Comparison of ENCODE assay signal across 8 cellular contexts in the genomic region with DNA sequence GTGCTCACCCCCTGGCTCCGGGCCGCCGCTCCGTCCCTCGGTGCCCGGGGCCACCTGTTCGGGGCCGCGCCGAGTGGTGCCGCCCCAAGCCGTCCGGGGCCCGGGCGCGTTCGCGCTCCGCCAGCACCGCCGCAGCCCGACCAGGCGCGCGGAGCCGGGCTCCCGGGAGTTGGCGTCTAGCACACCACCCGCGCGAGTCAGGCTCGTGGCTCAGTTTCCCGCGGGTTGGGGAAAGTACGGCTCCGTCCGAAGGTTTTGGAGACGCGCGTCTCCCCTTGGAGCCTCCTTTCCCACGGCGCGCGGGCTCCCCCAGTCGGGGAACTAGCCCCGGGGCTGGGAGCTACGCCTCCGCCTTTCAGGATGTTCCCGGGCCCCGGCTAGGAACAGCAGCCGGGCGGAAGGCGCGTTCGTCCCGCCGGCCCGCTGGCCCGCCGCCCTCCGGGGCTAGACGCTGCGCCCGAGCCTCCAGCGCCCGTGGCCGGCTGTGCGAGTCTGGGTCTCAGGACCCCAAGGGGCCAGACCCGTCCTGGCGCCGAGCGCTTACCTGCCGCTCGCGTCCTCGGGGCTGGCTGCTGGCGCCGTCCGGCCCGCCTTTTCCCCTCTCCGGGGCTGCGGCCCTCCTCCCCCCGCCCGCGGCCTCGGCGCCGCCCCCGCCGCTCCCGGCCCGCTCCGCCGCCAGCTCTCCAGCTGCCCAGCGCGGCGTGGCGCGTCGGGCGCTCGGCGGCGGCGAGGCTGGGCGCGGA.
DNase-seq lines count a peak whose midpoint lies in the region; ATAC-seq lines count a peak whose summit lies in the region.

A gene with protein sequence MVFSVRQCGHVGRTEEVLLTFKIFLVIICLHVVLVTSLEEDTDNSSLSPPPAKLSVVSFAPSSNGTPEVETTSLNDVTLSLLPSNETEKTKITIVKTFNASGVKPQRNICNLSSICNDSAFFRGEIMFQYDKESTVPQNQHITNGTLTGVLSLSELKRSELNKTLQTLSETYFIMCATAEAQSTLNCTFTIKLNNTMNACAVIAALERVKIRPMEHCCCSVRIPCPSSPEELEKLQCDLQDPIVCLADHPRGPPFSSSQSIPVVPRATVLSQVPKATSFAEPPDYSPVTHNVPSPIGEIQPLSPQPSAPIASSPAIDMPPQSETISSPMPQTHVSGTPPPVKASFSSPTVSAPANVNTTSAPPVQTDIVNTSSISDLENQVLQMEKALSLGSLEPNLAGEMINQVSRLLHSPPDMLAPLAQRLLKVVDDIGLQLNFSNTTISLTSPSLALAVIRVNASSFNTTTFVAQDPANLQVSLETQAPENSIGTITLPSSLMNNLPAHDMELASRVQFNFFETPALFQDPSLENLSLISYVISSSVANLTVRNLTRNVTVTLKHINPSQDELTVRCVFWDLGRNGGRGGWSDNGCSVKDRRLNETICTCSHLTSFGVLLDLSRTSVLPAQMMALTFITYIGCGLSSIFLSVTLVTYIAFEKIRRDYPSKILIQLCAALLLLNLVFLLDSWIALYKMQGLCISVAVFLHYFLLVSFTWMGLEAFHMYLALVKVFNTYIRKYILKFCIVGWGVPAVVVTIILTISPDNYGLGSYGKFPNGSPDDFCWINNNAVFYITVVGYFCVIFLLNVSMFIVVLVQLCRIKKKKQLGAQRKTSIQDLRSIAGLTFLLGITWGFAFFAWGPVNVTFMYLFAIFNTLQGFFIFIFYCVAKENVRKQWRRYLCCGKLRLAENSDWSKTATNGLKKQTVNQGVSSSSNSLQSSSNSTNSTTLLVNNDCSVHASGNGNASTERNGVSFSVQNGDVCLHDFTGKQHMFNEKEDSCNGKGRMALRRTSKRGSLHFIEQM (minus strand): TSS at position 571 of the 743 bp plus-strand sequence. CDS start 53,634 bp downstream, outside the sequence.

- DNase-seq in NCI-H1417 (lab: John Stamatoyannopoulos, UW) (peak in 2 of 3 experiments; percentile 61 to 75), NCI-H1417 treated with DMSO at 0.1 percent for 48 hours (lab: John Stamatoyannopoulos, UW) (no peak), amniotic epithelial cell (ENCODE audit: low read depth) (peak; percentile 2), iPS-NIHi7 (ENCODE audit: extremely low spot score) (peak; percentile 66), stromal cell of bone marrow (ENCODE audit: low read depth) (peak; percentile 8), NCI-H2081 (lab: John Stamatoyannopoulos, UW) (no peak)
- no peak for DNase-seq in stimulated activated CD4-positive, alpha-beta T cell treated with anti-CD3 and anti-CD28 coated beads, Interleukin-1b, Interleukin-23, amount 100 ng/mL, for 48 hours

- no peak for ATAC-seq in GM18867 (IDR thresholded peaks at IDR 0.05; ENCODE audit: unreplicated experiment)

Comparison
In these comparisons a context has a peak if more than half of its experiments do, and no peak if none do; other contexts are left out.
1. DNase-seq: peak in NCI-H1417 (2 of 3), amniotic epithelial cell (single experiment), iPS-NIHi7 (single experiment) and stromal cell of bone marrow (single experiment); none in NCI-H1417 treated with DMSO at 0.1 percent for 48 hours (single experiment), NCI-H2081 (0 of 2) and stimulated activated CD4-positive, alpha-beta T cell treated with anti-CD3 and anti-CD28 coated beads, Interleukin-1b, Interleukin-23, amount 100 ng/mL, for 48 hours (single experiment).